2 cellular contexts compared by ENCODE assay signal in genomic region chr12:129163861-129164260, GRCh38.
TF ChIP-seq lines count a peak whose summit lies in the region.

No MANE protein-coding gene starts in this region.

TF ChIP-seq in GM23338, 12 proteins besides CTCF, POLR2A, EP300 and RAD21:
- TF ChIP-seq STAT1 (IDR thresholded peaks at IDR 0.05; ENCODE audit: unreplicated experiment), result no peak
- TF ChIP-seq ETS1 (IDR thresholded peaks at IDR 0.05), result no peak
- TF ChIP-seq CREB1 (CRISPR knock-in tag; IDR thresholded peaks at IDR 0.05; ENCODE audit: low read depth), result no peak
- TF ChIP-seq POLR2AphosphoS5 (IDR thresholded peaks at IDR 0.05; ENCODE audit: low read depth), result no peak
- no peak for TF ChIP-seq NANOG (IDR thresholded peaks at IDR 0.05; ENCODE audit: borderline replicate concordance)
- TF ChIP-seq REST (IDR thresholded peaks at IDR 0.05; ENCODE audit: unreplicated experiment), result no peak
- TF ChIP-seq EZH2phosphoT487 (IDR thresholded peaks at IDR 0.05; ENCODE audit: unreplicated experiment), result no peak
- TF ChIP-seq ZNF114 (CRISPR knock-in tag; IDR thresholded peaks at IDR 0.05), result no peak
- no peak for TF ChIP-seq JUNB (IDR thresholded peaks at IDR 0.05; ENCODE audit: unreplicated experiment)
- no peak for TF ChIP-seq EZH2 (IDR thresholded peaks at IDR 0.05; ENCODE audit: low read depth, unreplicated experiment)
- TF ChIP-seq ZNF462 (CRISPR knock-in tag; IDR thresholded peaks at IDR 0.05), result no peak
- no peak for TF ChIP-seq ZNF331 (CRISPR knock-in tag; IDR thresholded peaks at IDR 0.05; ENCODE audit: low read depth)

TF ChIP-seq in HepG2, 621 proteins besides CTCF, POLR2A, EP300 and RAD21:
- no peak for TF ChIP-seq HHEX (CRISPR knock-in tag; IDR thresholded peaks at IDR 0.05)
- TF ChIP-seq ZBTB2 (CRISPR knock-in tag; IDR thresholded peaks at IDR 0.05; ENCODE audit: low read depth), result no peak
- TF ChIP-seq YEATS2 (CRISPR knock-in tag; IDR thresholded peaks at IDR 0.05; ENCODE audit: borderline replicate concordance), result no peak
- TF ChIP-seq AKNA (CRISPR knock-in tag; IDR thresholded peaks at IDR 0.05; ENCODE audit: borderline replicate concordance), result no peak
- TF ChIP-seq AHR (CRISPR knock-in tag; IDR thresholded peaks at IDR 0.05), result no peak
- TF ChIP-seq HNF4A (CRISPR knock-in tag; IDR thresholded peaks at IDR 0.05), result no peak
- no peak for TF ChIP-seq STAG1 (CRISPR knock-in tag; IDR thresholded peaks at IDR 0.05)
- no peak for TF ChIP-seq PAWR (CRISPR knock-in tag; IDR thresholded peaks at IDR 0.05; ENCODE audit: borderline replicate concordance)
- TF ChIP-seq ZUFSP (CRISPR knock-in tag; IDR thresholded peaks at IDR 0.05; ENCODE audit: borderline replicate concordance), result no peak
- TF ChIP-seq ZNF121 (CRISPR knock-in tag; IDR thresholded peaks at IDR 0.05), result no peak
- TF ChIP-seq GMEB1 (CRISPR knock-in tag; IDR thresholded peaks at IDR 0.05; ENCODE audit: borderline replicate concordance), result no peak
- TF ChIP-seq ZMAT3 (CRISPR knock-in tag; conservative IDR thresholded peaks at IDR 0.05), result no peak
- TF ChIP-seq ZNF276 (CRISPR knock-in tag; IDR thresholded peaks at IDR 0.05; ENCODE audit: low read depth), result no peak
- no peak for TF ChIP-seq MTERF4 (CRISPR knock-in tag; IDR thresholded peaks at IDR 0.05)
- TF ChIP-seq TAF15 (IDR thresholded peaks at IDR 0.05; ENCODE audit: low read depth, low read length, poor library complexity, severe bottlenecking), result no peak
